In the genomic region with DNA sequence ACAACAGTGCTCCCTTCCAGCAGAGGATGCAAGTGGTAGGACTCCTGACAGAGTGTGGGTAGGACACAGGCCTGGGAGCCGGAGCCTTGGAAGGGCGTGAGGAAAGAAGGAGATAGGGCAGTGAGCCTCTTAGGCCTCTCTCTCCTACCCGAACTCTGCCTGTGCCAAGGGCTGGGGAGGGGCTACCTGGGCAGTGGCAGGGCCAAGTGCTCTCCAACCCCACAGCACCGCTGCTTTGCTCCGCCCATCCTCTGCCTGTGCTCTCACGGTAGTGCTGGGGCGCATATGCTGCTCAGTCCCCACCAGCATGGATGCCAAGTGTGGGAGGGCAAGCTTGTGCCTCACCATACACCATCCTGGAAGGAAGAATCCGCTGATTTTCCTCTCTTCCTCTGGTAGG, we compare ENCODE assay signal across 23 cellular contexts. TPM values are rescaled to one million over a fixed set of nuclear protein-coding genes. Genes with fewer than 3 reads are reported as not detected.
"Had no signal": no experiment of that assay in that cellular context is flagged by ENCODE, and none has a peak within 500 bp of the region (broad histone marks: within the 10 kb centered on the region; RNA-seq: fewer than 3 reads in every experiment).

No MANE protein-coding gene starts in this region.

- H3K27me3 ChIP-seq: adrenal gland, breast epithelium, testis, transverse colon, uterus had no signal

- H3K4me1 ChIP-seq: adrenal gland, breast epithelium, esophagus squamous epithelium, spleen, testis, transverse colon, uterus had no signal

- H3K36me3 ChIP-seq: adrenal gland, breast epithelium, esophagus squamous epithelium, spleen, transverse colon, uterus had no signal

- H3K4me3 Mint-ChIP-seq: activated CD4-positive, alpha-beta T cell treated with anti-CD3 and anti-CD28 coated beads, Interleukin-2, amount 10 ng/mL, durations not matched to agents 7 days and 5 days; activated naive CD4-positive, alpha-beta T cell treated with anti-CD3 and anti-CD28 coated beads for 36 hours; activated naive CD8-positive, alpha-beta T cell treated with anti-CD3 and anti-CD28 coated beads for 36 hours; natural killer cell treated with Interleukin-12 subunit alpha and Interleukin-12 subunit beta and Interleukin-15 and Interleukin-18, amount 100 ng/mL, for 72 hours had no signal

- H3K27ac Mint-ChIP-seq: activated CD4-positive, alpha-beta T cell treated with anti-CD3 and anti-CD28 coated beads, Interleukin-2, amount 10 ng/mL, durations not matched to agents 7 days and 5 days; activated naive CD4-positive, alpha-beta T cell treated with anti-CD3 and anti-CD28 coated beads for 36 hours; activated naive CD8-positive, alpha-beta T cell treated with anti-CD3 and anti-CD28 coated beads for 36 hours; natural killer cell treated with Interleukin-12 subunit alpha and Interleukin-12 subunit beta and Interleukin-15 and Interleukin-18, amount 100 ng/mL, for 72 hours had no signal

- DNase-seq: activated CD4-positive, alpha-beta T cell treated with anti-CD3 and anti-CD28 coated beads for 1 hour; activated CD4-positive, alpha-beta T cell treated with anti-CD3 and anti-CD28 coated beads, Interleukin-2, amount 10 ng/mL, durations not matched to agents 7 days and 5 days; activated effector memory CD4-positive, alpha-beta T cell treated with Interleukin-2 at 50 U/mL for 16 hours; activated naive CD4-positive, alpha-beta T cell treated with anti-CD3 and anti-CD28 coated beads for 36 hours; activated naive CD8-positive, alpha-beta T cell treated with anti-CD3 and anti-CD28 coated beads for 36 hours; adrenal gland; central memory CD4-positive, alpha-beta T cell; esophagus squamous epithelium; foreskin melanocyte; left ventricle myocardium superior; right cardiac atrium; spleen; stimulated activated CD4-positive, alpha-beta T cell treated with anti-CD3 and anti-CD28 coated beads, Interleukin-2, amount 100 ng/mL, for 48 hours; stimulated activated naive CD4-positive, alpha-beta T cell treated with Interleukin-2 at 50 U/mL for 16 hours; T-helper 2 cell; testis; transverse colon; uterus had no signal

- H3K4me3 ChIP-seq: adrenal gland, breast epithelium, esophagus squamous epithelium, spleen, testis, transverse colon, uterus had no signal

- H3K4me1 Mint-ChIP-seq: activated CD4-positive, alpha-beta T cell treated with anti-CD3 and anti-CD28 coated beads, Interleukin-2, amount 10 ng/mL, durations not matched to agents 7 days and 5 days had no signal

- H3K9me3 ChIP-seq: adrenal gland, breast epithelium, esophagus squamous epithelium, spleen, testis, transverse colon, uterus had no signal

- H3K27me3 Mint-ChIP-seq: activated naive CD8-positive, alpha-beta T cell treated with anti-CD3 and anti-CD28 coated beads for 36 hours had no signal

- H3K36me3 Mint-ChIP-seq: activated naive CD8-positive, alpha-beta T cell treated with anti-CD3 and anti-CD28 coated beads for 36 hours; natural killer cell treated with Interleukin-12 subunit alpha and Interleukin-12 subunit beta and Interleukin-15 and Interleukin-18, amount 100 ng/mL, for 72 hours had no signal

- ATAC-seq: left ventricle myocardium superior; natural killer cell treated with Interleukin-12 subunit alpha and Interleukin-12 subunit beta and Interleukin-15 and Interleukin-18, amount 100 ng/mL, for 72 hours; right cardiac atrium had no signal

- H3K27ac ChIP-seq: adrenal gland, breast epithelium, epithelial cell of prostate, esophagus squamous epithelium, spleen, testis, transverse colon, uterus had no signal

RNA-seq across cellular contexts. Expression of a gene that starts 39.1 kb away (rescaled TPM):
- total RNA-seq: activated naive CD4-positive, alpha-beta T cell treated with anti-CD3 and anti-CD28 coated beads for 36 hours; glomerular endothelial cell; left ventricle myocardium superior; right cardiac atrium; transverse colon had no signal
- polyA plus RNA-seq: right cardiac atrium had no signal

RNA-seq across cellular contexts. Expression of a gene that starts 53.7 kb away (rescaled TPM):
- total RNA-seq: glomerular endothelial cell, left ventricle myocardium superior, osteoblast had no signal
